1 cellular context compared by ENCODE assay signal in the genomic region with DNA sequence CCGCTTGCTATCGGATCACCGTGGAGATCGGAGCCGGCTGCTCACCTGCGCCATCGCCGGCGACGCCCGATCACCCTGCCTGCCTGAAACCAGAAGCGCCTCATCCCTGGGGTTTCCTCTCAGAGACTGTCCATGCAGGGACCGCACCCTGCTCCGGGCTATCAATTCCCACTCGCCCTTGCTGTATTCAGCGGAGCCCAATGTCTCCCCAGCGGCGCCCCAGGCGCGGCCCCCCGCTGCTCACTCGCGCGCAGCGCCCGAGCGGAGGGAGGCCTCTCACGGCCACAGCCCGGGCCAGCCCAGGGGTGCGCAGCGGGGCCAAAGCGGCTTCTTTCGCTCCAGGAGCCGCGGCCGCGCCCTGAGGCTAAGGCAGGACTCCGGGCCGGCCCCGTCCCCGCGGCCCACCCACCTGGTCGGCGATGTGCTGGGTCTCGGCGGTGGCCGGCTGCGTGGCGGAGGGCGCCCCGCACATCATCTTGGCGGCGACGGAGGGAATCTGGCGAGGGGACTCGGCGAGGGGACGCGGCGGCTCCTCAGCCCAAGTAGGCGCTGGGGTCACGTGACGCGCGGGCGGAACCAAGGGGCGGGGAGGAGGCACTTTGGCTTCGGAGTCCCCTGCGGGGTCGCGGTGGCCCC.
TF ChIP-seq lines count a peak whose summit lies in the region.

TSS of gene CSTB (minus strand) at position 514 of the 636 bp plus-strand sequence. CDS start at position 475, 39 bp downstream.

TF ChIP-seq in HEK293, 187 proteins besides CTCF, POLR2A, EP300 and RAD21 (continued from another document and continues in another):
- TF ChIP-seq, protein P1, sequence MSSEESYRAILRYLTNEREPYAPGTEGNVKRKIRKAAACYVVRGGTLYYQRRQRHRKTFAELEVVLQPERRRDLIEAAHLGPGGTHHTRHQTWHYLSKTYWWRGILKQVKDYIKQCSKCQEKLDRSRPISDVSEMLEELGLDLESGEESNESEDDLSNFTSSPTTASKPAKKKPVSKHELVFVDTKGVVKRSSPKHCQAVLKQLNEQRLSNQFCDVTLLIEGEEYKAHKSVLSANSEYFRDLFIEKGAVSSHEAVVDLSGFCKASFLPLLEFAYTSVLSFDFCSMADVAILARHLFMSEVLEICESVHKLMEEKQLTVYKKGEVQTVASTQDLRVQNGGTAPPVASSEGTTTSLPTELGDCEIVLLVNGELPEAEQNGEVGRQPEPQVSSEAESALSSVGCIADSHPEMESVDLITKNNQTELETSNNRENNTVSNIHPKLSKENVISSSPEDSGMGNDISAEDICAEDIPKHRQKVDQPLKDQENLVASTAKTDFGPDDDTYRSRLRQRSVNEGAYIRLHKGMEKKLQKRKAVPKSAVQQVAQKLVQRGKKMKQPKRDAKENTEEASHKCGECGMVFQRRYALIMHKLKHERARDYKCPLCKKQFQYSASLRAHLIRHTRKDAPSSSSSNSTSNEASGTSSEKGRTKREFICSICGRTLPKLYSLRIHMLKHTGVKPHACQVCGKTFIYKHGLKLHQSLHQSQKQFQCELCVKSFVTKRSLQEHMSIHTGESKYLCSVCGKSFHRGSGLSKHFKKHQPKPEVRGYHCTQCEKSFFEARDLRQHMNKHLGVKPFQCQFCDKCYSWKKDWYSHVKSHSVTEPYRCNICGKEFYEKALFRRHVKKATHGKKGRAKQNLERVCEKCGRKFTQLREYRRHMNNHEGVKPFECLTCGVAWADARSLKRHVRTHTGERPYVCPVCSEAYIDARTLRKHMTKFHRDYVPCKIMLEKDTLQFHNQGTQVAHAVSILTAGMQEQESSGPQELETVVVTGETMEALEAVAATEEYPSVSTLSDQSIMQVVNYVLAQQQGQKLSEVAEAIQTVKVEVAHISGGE (tag by site-specific recombination; conservative IDR thresholded peaks at IDR 0.05; ENCODE audit: low read depth): no peak
- TF ChIP-seq ZBTB8A (tag by site-specific recombination; IDR thresholded peaks at IDR 0.05) (peak; percentile 97), GLI4 (tag by site-specific recombination; IDR thresholded peaks at IDR 0.05) (no peak), ZNF37A (tag by site-specific recombination; IDR thresholded peaks at IDR 0.05) (no peak), ZNF792 (tag by site-specific recombination; IDR thresholded peaks at IDR 0.05) (no peak), ZNF133 (tag by site-specific recombination; IDR thresholded peaks at IDR 0.05) (no peak), ZNF223 (tag by site-specific recombination; IDR thresholded peaks at IDR 0.05) (no peak), ZNF24 (tag by site-specific recombination; IDR thresholded peaks at IDR 0.05) (no peak), ZNF76 (tag by site-specific recombination; IDR thresholded peaks at IDR 0.05; ENCODE audit: borderline replicate concordance, low read depth) (peak; percentile 43; the same call in 1 of the 2 replicates), PBX3 (CRISPR knock-in tag; IDR thresholded peaks at IDR 0.05) (peak; percentile 24; the same call in 1 of the 2 replicates), ZNF561 (tag by site-specific recombination; IDR thresholded peaks at IDR 0.05; ENCODE audit: borderline replicate concordance) (peak; percentile 97), ZNF302 (tag by site-specific recombination; IDR thresholded peaks at IDR 0.05; ENCODE audit: low read depth) (no peak), ZNF600 (tag by site-specific recombination; IDR thresholded peaks at IDR 0.05) (peak; percentile 70), ZNF701 (tag by site-specific recombination; IDR thresholded peaks at IDR 0.05) (no peak), GLIS2 (tag by site-specific recombination; IDR thresholded peaks at IDR 0.05) (peak; percentile 76), ZNF501 (tag by site-specific recombination; IDR thresholded peaks at IDR 0.05) (no peak), SCRT1 (tag by site-specific recombination; IDR thresholded peaks at IDR 0.05; ENCODE audit: borderline replicate concordance) (no peak), ZNF596 (tag by site-specific recombination; IDR thresholded peaks at IDR 0.05) (no peak), IKZF3 (tag by site-specific recombination; IDR thresholded peaks at IDR 0.05) (peak; percentile 21; the same call in 1 of the 2 replicates), SETDB1 (IDR thresholded peaks at IDR 0.05; ENCODE audit: insufficient read length, low read length) (no peak), ZNF416 (tag by site-specific recombination; IDR thresholded peaks at IDR 0.05) (no peak), SALL2 (tag by site-specific recombination; IDR thresholded peaks at IDR 0.05; ENCODE audit: borderline replicate concordance) (no peak), ZNF169 (tag by site-specific recombination; IDR thresholded peaks at IDR 0.05) (no peak), KLF10 (tag by site-specific recombination; IDR thresholded peaks at IDR 0.05) (peak; percentile 66), ZNF521 (tag by site-specific recombination; IDR thresholded peaks at IDR 0.05) (no peak), ZIC2 (tag by site-specific recombination; IDR thresholded peaks at IDR 0.05) (peak; percentile 92), ZNF354C (tag by site-specific recombination; IDR thresholded peaks at IDR 0.05; ENCODE audit: borderline replicate concordance, low read depth) (no peak), ZNF335 (tag by site-specific recombination; conservative IDR thresholded peaks at IDR 0.05) (peak; percentile 61), ZNF248 (tag by site-specific recombination; IDR thresholded peaks at IDR 0.05) (no peak), SP2 (tag by site-specific recombination; IDR thresholded peaks at IDR 0.05) (peak; percentile 69), ZXDB (tag by site-specific recombination; IDR thresholded peaks at IDR 0.05) (peak; percentile 74; the same call in 1 of the 2 replicates)
- TF ChIP-seq, protein P2, sequence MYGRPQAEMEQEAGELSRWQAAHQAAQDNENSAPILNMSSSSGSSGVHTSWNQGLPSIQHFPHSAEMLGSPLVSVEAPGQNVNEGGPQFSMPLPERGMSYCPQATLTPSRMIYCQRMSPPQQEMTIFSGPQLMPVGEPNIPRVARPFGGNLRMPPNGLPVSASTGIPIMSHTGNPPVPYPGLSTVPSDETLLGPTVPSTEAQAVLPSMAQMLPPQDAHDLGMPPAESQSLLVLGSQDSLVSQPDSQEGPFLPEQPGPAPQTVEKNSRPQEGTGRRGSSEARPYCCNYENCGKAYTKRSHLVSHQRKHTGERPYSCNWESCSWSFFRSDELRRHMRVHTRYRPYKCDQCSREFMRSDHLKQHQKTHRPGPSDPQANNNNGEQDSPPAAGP (tag by site-specific recombination; IDR thresholded peaks at IDR 0.05): 0 out of 2 replicates have a peak, but pooled peaks have one; percentile 26
- TF ChIP-seq, protein P3, sequence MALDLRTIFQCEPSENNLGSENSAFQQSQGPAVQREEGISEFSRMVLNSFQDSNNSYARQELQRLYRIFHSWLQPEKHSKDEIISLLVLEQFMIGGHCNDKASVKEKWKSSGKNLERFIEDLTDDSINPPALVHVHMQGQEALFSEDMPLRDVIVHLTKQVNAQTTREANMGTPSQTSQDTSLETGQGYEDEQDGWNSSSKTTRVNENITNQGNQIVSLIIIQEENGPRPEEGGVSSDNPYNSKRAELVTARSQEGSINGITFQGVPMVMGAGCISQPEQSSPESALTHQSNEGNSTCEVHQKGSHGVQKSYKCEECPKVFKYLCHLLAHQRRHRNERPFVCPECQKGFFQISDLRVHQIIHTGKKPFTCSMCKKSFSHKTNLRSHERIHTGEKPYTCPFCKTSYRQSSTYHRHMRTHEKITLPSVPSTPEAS (tag by site-specific recombination; IDR thresholded peaks at IDR 0.05): no peak
- TF ChIP-seq, protein P4, sequence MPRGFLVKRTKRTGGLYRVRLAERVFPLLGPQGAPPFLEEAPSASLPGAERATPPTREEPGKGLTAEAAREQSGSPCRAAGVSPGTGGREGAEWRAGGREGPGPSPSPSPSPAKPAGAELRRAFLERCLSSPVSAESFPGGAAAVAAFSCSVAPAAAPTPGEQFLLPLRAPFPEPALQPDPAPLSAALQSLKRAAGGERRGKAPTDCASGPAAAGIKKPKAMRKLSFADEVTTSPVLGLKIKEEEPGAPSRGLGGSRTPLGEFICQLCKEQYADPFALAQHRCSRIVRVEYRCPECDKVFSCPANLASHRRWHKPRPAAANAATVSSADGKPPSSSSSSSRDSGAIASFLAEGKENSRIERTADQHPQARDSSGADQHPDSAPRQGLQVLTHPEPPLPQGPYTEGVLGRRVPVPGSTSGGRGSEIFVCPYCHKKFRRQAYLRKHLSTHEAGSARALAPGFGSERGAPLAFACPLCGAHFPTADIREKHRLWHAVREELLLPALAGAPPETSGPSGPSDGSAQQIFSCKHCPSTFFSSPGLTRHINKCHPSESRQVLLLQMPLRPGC (tag by site-specific recombination; IDR thresholded peaks at IDR 0.05): no peak
- TF ChIP-seq, protein P5, sequence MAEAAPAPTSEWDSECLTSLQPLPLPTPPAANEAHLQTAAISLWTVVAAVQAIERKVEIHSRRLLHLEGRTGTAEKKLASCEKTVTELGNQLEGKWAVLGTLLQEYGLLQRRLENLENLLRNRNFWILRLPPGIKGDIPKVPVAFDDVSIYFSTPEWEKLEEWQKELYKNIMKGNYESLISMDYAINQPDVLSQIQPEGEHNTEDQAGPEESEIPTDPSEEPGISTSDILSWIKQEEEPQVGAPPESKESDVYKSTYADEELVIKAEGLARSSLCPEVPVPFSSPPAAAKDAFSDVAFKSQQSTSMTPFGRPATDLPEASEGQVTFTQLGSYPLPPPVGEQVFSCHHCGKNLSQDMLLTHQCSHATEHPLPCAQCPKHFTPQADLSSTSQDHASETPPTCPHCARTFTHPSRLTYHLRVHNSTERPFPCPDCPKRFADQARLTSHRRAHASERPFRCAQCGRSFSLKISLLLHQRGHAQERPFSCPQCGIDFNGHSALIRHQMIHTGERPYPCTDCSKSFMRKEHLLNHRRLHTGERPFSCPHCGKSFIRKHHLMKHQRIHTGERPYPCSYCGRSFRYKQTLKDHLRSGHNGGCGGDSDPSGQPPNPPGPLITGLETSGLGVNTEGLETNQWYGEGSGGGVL (tag by site-specific recombination; IDR thresholded peaks at IDR 0.05): peak; percentile 14; the same call in 1 of the 2 replicates
- TF ChIP-seq, protein P6, sequence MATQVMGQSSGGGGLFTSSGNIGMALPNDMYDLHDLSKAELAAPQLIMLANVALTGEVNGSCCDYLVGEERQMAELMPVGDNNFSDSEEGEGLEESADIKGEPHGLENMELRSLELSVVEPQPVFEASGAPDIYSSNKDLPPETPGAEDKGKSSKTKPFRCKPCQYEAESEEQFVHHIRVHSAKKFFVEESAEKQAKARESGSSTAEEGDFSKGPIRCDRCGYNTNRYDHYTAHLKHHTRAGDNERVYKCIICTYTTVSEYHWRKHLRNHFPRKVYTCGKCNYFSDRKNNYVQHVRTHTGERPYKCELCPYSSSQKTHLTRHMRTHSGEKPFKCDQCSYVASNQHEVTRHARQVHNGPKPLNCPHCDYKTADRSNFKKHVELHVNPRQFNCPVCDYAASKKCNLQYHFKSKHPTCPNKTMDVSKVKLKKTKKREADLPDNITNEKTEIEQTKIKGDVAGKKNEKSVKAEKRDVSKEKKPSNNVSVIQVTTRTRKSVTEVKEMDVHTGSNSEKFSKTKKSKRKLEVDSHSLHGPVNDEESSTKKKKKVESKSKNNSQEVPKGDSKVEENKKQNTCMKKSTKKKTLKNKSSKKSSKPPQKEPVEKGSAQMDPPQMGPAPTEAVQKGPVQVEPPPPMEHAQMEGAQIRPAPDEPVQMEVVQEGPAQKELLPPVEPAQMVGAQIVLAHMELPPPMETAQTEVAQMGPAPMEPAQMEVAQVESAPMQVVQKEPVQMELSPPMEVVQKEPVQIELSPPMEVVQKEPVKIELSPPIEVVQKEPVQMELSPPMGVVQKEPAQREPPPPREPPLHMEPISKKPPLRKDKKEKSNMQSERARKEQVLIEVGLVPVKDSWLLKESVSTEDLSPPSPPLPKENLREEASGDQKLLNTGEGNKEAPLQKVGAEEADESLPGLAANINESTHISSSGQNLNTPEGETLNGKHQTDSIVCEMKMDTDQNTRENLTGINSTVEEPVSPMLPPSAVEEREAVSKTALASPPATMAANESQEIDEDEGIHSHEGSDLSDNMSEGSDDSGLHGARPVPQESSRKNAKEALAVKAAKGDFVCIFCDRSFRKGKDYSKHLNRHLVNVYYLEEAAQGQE (tag by site-specific recombination; IDR thresholded peaks at IDR 0.05): no peak
- TF ChIP-seq, protein P7, sequence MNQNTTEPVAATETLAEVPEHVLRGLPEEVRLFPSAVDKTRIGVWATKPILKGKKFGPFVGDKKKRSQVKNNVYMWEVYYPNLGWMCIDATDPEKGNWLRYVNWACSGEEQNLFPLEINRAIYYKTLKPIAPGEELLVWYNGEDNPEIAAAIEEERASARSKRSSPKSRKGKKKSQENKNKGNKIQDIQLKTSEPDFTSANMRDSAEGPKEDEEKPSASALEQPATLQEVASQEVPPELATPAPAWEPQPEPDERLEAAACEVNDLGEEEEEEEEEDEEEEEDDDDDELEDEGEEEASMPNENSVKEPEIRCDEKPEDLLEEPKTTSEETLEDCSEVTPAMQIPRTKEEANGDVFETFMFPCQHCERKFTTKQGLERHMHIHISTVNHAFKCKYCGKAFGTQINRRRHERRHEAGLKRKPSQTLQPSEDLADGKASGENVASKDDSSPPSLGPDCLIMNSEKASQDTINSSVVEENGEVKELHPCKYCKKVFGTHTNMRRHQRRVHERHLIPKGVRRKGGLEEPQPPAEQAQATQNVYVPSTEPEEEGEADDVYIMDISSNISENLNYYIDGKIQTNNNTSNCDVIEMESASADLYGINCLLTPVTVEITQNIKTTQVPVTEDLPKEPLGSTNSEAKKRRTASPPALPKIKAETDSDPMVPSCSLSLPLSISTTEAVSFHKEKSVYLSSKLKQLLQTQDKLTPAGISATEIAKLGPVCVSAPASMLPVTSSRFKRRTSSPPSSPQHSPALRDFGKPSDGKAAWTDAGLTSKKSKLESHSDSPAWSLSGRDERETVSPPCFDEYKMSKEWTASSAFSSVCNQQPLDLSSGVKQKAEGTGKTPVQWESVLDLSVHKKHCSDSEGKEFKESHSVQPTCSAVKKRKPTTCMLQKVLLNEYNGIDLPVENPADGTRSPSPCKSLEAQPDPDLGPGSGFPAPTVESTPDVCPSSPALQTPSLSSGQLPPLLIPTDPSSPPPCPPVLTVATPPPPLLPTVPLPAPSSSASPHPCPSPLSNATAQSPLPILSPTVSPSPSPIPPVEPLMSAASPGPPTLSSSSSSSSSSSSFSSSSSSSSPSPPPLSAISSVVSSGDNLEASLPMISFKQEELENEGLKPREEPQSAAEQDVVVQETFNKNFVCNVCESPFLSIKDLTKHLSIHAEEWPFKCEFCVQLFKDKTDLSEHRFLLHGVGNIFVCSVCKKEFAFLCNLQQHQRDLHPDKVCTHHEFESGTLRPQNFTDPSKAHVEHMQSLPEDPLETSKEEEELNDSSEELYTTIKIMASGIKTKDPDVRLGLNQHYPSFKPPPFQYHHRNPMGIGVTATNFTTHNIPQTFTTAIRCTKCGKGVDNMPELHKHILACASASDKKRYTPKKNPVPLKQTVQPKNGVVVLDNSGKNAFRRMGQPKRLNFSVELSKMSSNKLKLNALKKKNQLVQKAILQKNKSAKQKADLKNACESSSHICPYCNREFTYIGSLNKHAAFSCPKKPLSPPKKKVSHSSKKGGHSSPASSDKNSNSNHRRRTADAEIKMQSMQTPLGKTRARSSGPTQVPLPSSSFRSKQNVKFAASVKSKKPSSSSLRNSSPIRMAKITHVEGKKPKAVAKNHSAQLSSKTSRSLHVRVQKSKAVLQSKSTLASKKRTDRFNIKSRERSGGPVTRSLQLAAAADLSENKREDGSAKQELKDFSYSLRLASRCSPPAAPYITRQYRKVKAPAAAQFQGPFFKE (tag by site-specific recombination; IDR thresholded peaks at IDR 0.05; ENCODE audit: borderline replicate concordance): no peak
